1 cellular context compared by ENCODE assay signal in genomic region chr5:997001-997474, GRCh38.
TF ChIP-seq lines count a peak whose summit lies in the region.

No MANE protein-coding gene starts in this region.

TF ChIP-seq in K562, 482 proteins besides CTCF, POLR2A, EP300 and RAD21 (continued from another document and continues in another):
- TF ChIP-seq NR4A1 (CRISPR knock-in tag; IDR thresholded peaks at IDR 0.05) = no peak
- TF ChIP-seq NR4A1 (tag; IDR thresholded peaks at IDR 0.05) = 0 out of 2 replicates have a peak, but pooled peaks have one; percentile 47
- TF ChIP-seq MAFF (IDR thresholded peaks at IDR 0.05; ENCODE audit: low read length) = no peak
- TF ChIP-seq ESRRA (IDR thresholded peaks at IDR 0.05; ENCODE audit: borderline replicate concordance, low read depth) = peak; percentile 96
- no peak for TF ChIP-seq MYNN (IDR thresholded peaks at IDR 0.05)
- TF ChIP-seq MYNN (CRISPR knock-in tag; IDR thresholded peaks at IDR 0.05) = no peak
- TF ChIP-seq ZNF561 (CRISPR knock-in tag; conservative IDR thresholded peaks at IDR 0.05) = no peak
- TF ChIP-seq ZNF778 (CRISPR knock-in tag; IDR thresholded peaks at IDR 0.05) = no peak
- no peak for TF ChIP-seq PHF21A (IDR thresholded peaks at IDR 0.05; ENCODE audit: borderline replicate concordance, low read depth)
- no peak for TF ChIP-seq ZFP1 (CRISPR knock-in tag; IDR thresholded peaks at IDR 0.05)
- no peak for TF ChIP-seq ZBTB1 (CRISPR knock-in tag; IDR thresholded peaks at IDR 0.05; ENCODE audit: borderline replicate concordance, low read depth)
- TF ChIP-seq HNRNPL (IDR thresholded peaks at IDR 0.05; ENCODE audit: low read depth, low read length) = no peak
- no peak for TF ChIP-seq POLR3G (IDR thresholded peaks at IDR 0.05; ENCODE audit: extremely low read depth, insufficient read length, insufficient replicate concordance)
- no peak for TF ChIP-seq ZNF740 (CRISPR knock-in tag; IDR thresholded peaks at IDR 0.05)
- no peak for TF ChIP-seq ZNF740 (tag; IDR thresholded peaks at IDR 0.05)
- TF ChIP-seq SREBF2 (CRISPR knock-in tag; IDR thresholded peaks at IDR 0.05) = no peak
- TF ChIP-seq NR2C1 (IDR thresholded peaks at IDR 0.05) = peak; percentile 45; the same call in 1 of the 2 replicates
- peak; percentile 84 for TF ChIP-seq NR2C1 (tag; IDR thresholded peaks at IDR 0.05)
- peak; percentile 49; the same call in 1 of the 2 replicates for TF ChIP-seq RREB1 (CRISPR knock-in tag; IDR thresholded peaks at IDR 0.05)
- TF ChIP-seq NFYB (IDR thresholded peaks at IDR 0.05; ENCODE audit: extremely low read depth, insufficient read length) = no peak
- TF ChIP-seq TCF15 (CRISPR knock-in tag; IDR thresholded peaks at IDR 0.05) = no peak
- TF ChIP-seq AFF4 (CRISPR knock-in tag; IDR thresholded peaks at IDR 0.05) = no peak
- TF ChIP-seq SNIP1 (IDR thresholded peaks at IDR 0.05; ENCODE audit: low read depth) = no peak
- TF ChIP-seq RBM34 (IDR thresholded peaks at IDR 0.05; ENCODE audit: borderline replicate concordance, insufficient read depth, low read length) = no peak
- TF ChIP-seq HIVEP1 (CRISPR knock-in tag; IDR thresholded peaks at IDR 0.05) = no peak
- no peak for TF ChIP-seq KAT8 (IDR thresholded peaks at IDR 0.05; ENCODE audit: low read depth)
- TF ChIP-seq GATAD2A (IDR thresholded peaks at IDR 0.05) = no peak
- no peak for TF ChIP-seq TRIM25 (IDR thresholded peaks at IDR 0.05; ENCODE audit: borderline replicate concordance)
- no peak for TF ChIP-seq ZNF79 (CRISPR knock-in tag; IDR thresholded peaks at IDR 0.05; ENCODE audit: low read depth)
- TF ChIP-seq MAZ (CRISPR knock-in tag; conservative IDR thresholded peaks at IDR 0.05 in 1 of 2, IDR thresholded peaks at IDR 0.05 in 1 of 2) = peak in 1 of 2 experiments; percentile 44; a peak in 1 of 4 replicates
- TF ChIP-seq ZBTB9 (CRISPR knock-in tag; IDR thresholded peaks at IDR 0.05) = 0 out of 2 replicates have a peak, but pooled peaks have one; percentile 68
- TF ChIP-seq POLR2H (tag; IDR thresholded peaks at IDR 0.05; ENCODE audit: low read depth) = no peak
- no peak for TF ChIP-seq SUPT5H (IDR thresholded peaks at IDR 0.05)
- TF ChIP-seq BRF2 (IDR thresholded peaks at IDR 0.05; ENCODE audit: borderline replicate concordance, insufficient read depth, insufficient read length) = no peak
- TF ChIP-seq CHCHD3 (CRISPR knock-in tag; IDR thresholded peaks at IDR 0.05) = no peak
- no peak for TF ChIP-seq NCOR1 (IDR thresholded peaks at IDR 0.05)
- TF ChIP-seq COPS2 (conservative IDR thresholded peaks at IDR 0.05) = no peak
- 0 out of 2 replicates have a peak, but pooled peaks have one; percentile 30 for TF ChIP-seq ZNF830 (CRISPR knock-in tag; IDR thresholded peaks at IDR 0.05)
- TF ChIP-seq RUNX1 (IDR thresholded peaks at IDR 0.05; ENCODE audit: low read depth) = no peak
- TF ChIP-seq YBX1 (IDR thresholded peaks at IDR 0.05) = no peak
- TF ChIP-seq ELF1 (tag; IDR thresholded peaks at IDR 0.05) = peak; percentile 66
- no peak for TF ChIP-seq RNF219 (CRISPR knock-in tag; IDR thresholded peaks at IDR 0.05)
- TF ChIP-seq VEZF1 (CRISPR knock-in tag; IDR thresholded peaks at IDR 0.05) = peak; percentile 23; the same call in 1 of the 2 replicates
- no peak for TF ChIP-seq ZNF23 (CRISPR knock-in tag; IDR thresholded peaks at IDR 0.05)
- no peak for TF ChIP-seq ZNF217 (CRISPR knock-in tag; IDR thresholded peaks at IDR 0.05)
- peak; percentile 78; the same call in 1 of the 2 replicates for TF ChIP-seq ZSCAN29 (IDR thresholded peaks at IDR 0.05)
- no peak for TF ChIP-seq ZNF699 (CRISPR knock-in tag; IDR thresholded peaks at IDR 0.05; ENCODE audit: insufficient replicate concordance)
- TF ChIP-seq ZNF197 (CRISPR knock-in tag; IDR thresholded peaks at IDR 0.05; ENCODE audit: low read depth) = no peak
- TF ChIP-seq TBL1XR1 (IDR thresholded peaks at IDR 0.05; ENCODE audit: low read length in 2 of 2) = no peak
- no peak for TF ChIP-seq ZNF785 (CRISPR knock-in tag; IDR thresholded peaks at IDR 0.05)
- TF ChIP-seq HCFC1 (IDR thresholded peaks at IDR 0.05; ENCODE audit: low read depth, low read length) = no peak
